In genomic region chr6:84379142-84379541, GRCh38 we compare ENCODE assay signal across 28 cellular contexts.
"Had no signal": no experiment of that assay in that cellular context is flagged by ENCODE, and none has a peak within 500 bp of the region (broad histone marks: within the 10 kb centered on the region; RNA-seq: fewer than 3 reads in every experiment).

No MANE protein-coding gene starts in this region.

- H3K27me3 ChIP-seq: pancreas, suprapubic skin, tibial artery, upper lobe of right lung had no signal

- H3K4me3 ChIP-seq: left ventricle myocardium inferior, lung, pancreas, prostate gland, skin epidermis, suprapubic skin, thoracic aorta, tibial artery, upper lobe of right lung had no signal

- H3K27ac Mint-ChIP-seq: mesothelial cell of epicardium; naive B cell; natural killer cell; nephron progenitor cell; stimulated activated naive B cell treated with anti-CD40 and anti-IgM and Interleukin-4, amounts not matched to agents 10 μg/mL and 1 μg/mL and 100 μg/mL, for 72 hours had no signal

- H3K4me1 Mint-ChIP-seq: mesothelial cell of epicardium; naive B cell; natural killer cell; nephron progenitor cell; stimulated activated naive B cell treated with anti-CD40 and anti-IgM and Interleukin-4, amounts not matched to agents 10 μg/mL and 1 μg/mL and 100 μg/mL, for 72 hours had no signal

- ATAC-seq: natural killer cell; pancreas; right cardiac atrium; sciatic nerve; stimulated activated naive B cell treated with anti-CD40 and anti-IgM and Interleukin-4, amounts not matched to agents 10 μg/mL and 1 μg/mL and 100 μg/mL, for 72 hours; stimulated activated naive CD8-positive, alpha-beta T cell treated with anti-CD3 and anti-CD28 coated beads, Interleukin-15, Interleukin-2, amounts not matched to agents 100 U/mL and 50 U/mL, for 24 hours; upper lobe of right lung had no signal

- H3K36me3 ChIP-seq: left ventricle myocardium inferior, pancreas, prostate gland, suprapubic skin, thoracic aorta, tibial artery, upper lobe of right lung had no signal

- FAIRE-seq: pancreas, urothelium cell line had no signal

- DNase-seq: hypothalamus; islet precursor cell; left ventricle myocardium inferior; mesendoderm; naive B cell; natural killer cell; nephron progenitor cell; pancreas; posterior cingulate gyrus; retina; right cardiac atrium; stimulated activated CD4-positive, alpha-beta T cell treated with anti-CD3 and anti-CD28 coated beads, Interleukin-12 subunit alpha, Interleukin-12 subunit beta, amount 100 ng/mL, for 4 hours; stimulated activated CD4-positive, alpha-beta T cell treated with anti-CD3 and anti-CD28 coated beads, Interleukin-15, amount 100 ng/mL, for 24 hours; stimulated activated CD4-positive, alpha-beta T cell treated with anti-CD3 and anti-CD28 coated beads, Interleukin-2, amount 100 ng/mL, for 24 hours; stimulated activated CD4-positive, alpha-beta T cell treated with anti-CD3 and anti-CD28 coated beads, Interleukin-4, amount 100 ng/mL, for 1 hour; stimulated activated naive B cell treated with anti-CD40 and anti-IgM and Interleukin-4, amounts not matched to agents 10 μg/mL and 1 μg/mL and 100 μg/mL, for 72 hours; stimulated activated naive CD8-positive, alpha-beta T cell treated with anti-CD3 and anti-CD28 coated beads, Interleukin-15, Interleukin-2, amounts not matched to agents 100 U/mL and 50 U/mL, for 24 hours; tibial artery; trophoblast cell; upper lobe of right lung had no signal

- H3K4me3 Mint-ChIP-seq: mesothelial cell of epicardium; naive B cell; natural killer cell; nephron progenitor cell; stimulated activated naive B cell treated with anti-CD40 and anti-IgM and Interleukin-4, amounts not matched to agents 10 μg/mL and 1 μg/mL and 100 μg/mL, for 72 hours had no signal

- H3K27ac ChIP-seq: left ventricle myocardium inferior, pancreas, prostate gland, skin epidermis, suprapubic skin, thoracic aorta, tibial artery, upper lobe of right lung had no signal

- H3K9me3 ChIP-seq: pancreas, prostate gland, suprapubic skin, upper lobe of right lung had no signal

- H3K4me1 ChIP-seq: left ventricle myocardium inferior, pancreas, prostate gland, suprapubic skin, tibial artery, upper lobe of right lung had no signal

- H3K36me3 Mint-ChIP-seq: naive B cell; natural killer cell; stimulated activated naive B cell treated with anti-CD40 and anti-IgM and Interleukin-4, amounts not matched to agents 10 μg/mL and 1 μg/mL and 100 μg/mL, for 72 hours had no signal

- H3K27me3 Mint-ChIP-seq: naive B cell; stimulated activated naive B cell treated with anti-CD40 and anti-IgM and Interleukin-4, amounts not matched to agents 10 μg/mL and 1 μg/mL and 100 μg/mL, for 72 hours had no signal
